ENCODE assay signal across 8 cellular contexts in the genomic region with DNA sequence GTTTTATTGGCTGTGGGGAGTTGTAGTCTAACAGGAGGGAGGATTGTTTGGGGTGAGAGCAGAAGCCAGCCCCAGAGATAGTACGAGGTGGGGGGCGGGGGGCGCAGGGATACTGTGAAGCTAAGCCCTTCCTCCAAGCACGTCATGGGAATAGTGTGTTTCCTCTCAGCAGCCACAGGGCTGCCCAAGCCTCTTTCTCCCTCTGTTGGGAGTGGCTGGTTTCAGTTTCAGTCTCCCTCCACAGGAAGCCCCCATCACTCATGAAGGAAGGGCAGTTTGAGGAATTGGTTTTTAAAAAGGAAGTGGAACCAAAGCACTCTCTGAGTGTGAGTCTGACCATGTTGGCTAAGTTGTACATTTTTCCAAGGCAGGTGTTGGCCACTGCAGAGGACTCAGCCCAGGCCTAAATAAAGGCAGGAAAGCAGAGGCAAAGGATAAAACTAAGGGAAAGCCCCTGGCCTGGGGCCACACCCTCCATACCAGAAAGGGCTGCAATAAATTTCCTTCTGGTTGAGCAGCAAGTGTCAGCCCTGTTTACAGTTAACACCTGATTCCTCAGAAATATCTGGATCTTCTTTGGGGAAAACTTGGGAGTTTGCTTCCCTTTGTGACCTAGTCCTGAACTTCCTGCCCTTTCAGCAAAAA. TPM values are rescaled to one million over a fixed set of nuclear protein-coding genes. Genes with fewer than 3 reads are reported as not detected.
DNase-seq lines count a peak whose midpoint lies in the region; ATAC-seq and TF ChIP-seq lines count a peak whose summit lies in the region.

No MANE protein-coding gene starts in this region.

- H3K36me3 ChIP-seq in right lobe of liver, result peaks cover 0 to 13% (median 2%) of the 10 kb centered on the region in 4 donors

- H3K27ac Mint-ChIP-seq in activated naive CD4-positive, alpha-beta T cell treated with anti-CD3 and anti-CD28 coated beads for 36 hours, result peak overlapping the region; percentile 63
- H3K27ac Mint-ChIP-seq in T-helper 17 cell (peak overlapping the region; percentile 93), chondrocyte (ENCODE audit: unreplicated experiment) (peak overlapping the region; percentile 94)

- no peak overlapping the region for H3K4me3 ChIP-seq in right lobe of liver

- no peaks in the 10 kb centered on the region for H3K27me3 ChIP-seq in right lobe of liver

- peak overlapping the region in 2 of 3 donors; percentile 84 to 98 for H3K27ac ChIP-seq in right lobe of liver

- TF ChIP-seq CTCF in chondrocyte (IDR thresholded peaks at IDR 0.05), result peak; percentile 61
- TF ChIP-seq CTCF in right lobe of liver (IDR thresholded peaks at IDR 0.05), result no peak

- H3K9me3 Mint-ChIP-seq in activated naive CD4-positive, alpha-beta T cell treated with anti-CD3 and anti-CD28 coated beads for 36 hours, result no peaks in the 10 kb centered on the region
- no peaks in the 10 kb centered on the region for H3K9me3 Mint-ChIP-seq in chondrocyte (ENCODE audit: low read depth)

- peak; percentile 52 for DNase-seq in activated naive CD4-positive, alpha-beta T cell treated with anti-CD3 and anti-CD28 coated beads for 36 hours
- no peak for DNase-seq in activated naive CD4-positive, alpha-beta T cell (lab: John Stamatoyannopoulos, UW)
- DNase-seq in T-helper 17 cell (no peak), chondrocyte (ENCODE audit: low spot score) (no peak), right lobe of liver (peak in 2 of 3 donors; percentile 63 to 66), NCI-H2029 treated with DMSO at 0.1 percent for 48 hours (lab: John Stamatoyannopoulos, UW) (no peak)
- peak; percentile 40 for DNase-seq in stimulated activated naive CD4-positive, alpha-beta T cell treated with Interleukin-2 at 50 U/mL for 16 hours (lab: John Stamatoyannopoulos, UW)

- intact Hi-C loops in activated naive CD4-positive, alpha-beta T cell treated with anti-CD3 and anti-CD28 coated beads for 36 hours (cut with micrococcal nuclease), result no loop called here
- intact Hi-C loops in right lobe of liver (cut with DNase I), result no loop called here

- peaks cover 21% of the 10 kb centered on the region for H3K36me3 Mint-ChIP-seq in activated naive CD4-positive, alpha-beta T cell treated with anti-CD3 and anti-CD28 coated beads for 36 hours (ENCODE audit: low read depth)
- no peaks in the 10 kb centered on the region for H3K36me3 Mint-ChIP-seq in T-helper 17 cell (ENCODE audit: low read depth)
- H3K36me3 Mint-ChIP-seq in chondrocyte (ENCODE audit: low read depth), result peaks cover 5% of the 10 kb centered on the region

- H3K4me1 Mint-ChIP-seq in activated naive CD4-positive, alpha-beta T cell treated with anti-CD3 and anti-CD28 coated beads for 36 hours (ENCODE audit: low read depth), result peaks cover 64% of the 10 kb centered on the region
- H3K4me1 Mint-ChIP-seq in T-helper 17 cell (peaks cover 55% of the 10 kb centered on the region), chondrocyte (ENCODE audit: low read depth) (peaks cover 47% of the 10 kb centered on the region)

- WGBS in right lobe of liver (ENCODE audit: insufficient coverage, low coverage, low lambda C conversion rate, missing lambda C conversion rate), result no CpG with 5 or more reads among the region's 4 CpGs

- peaks cover 0 to 35% (median 14%) of the 10 kb centered on the region in 4 donors for H3K4me1 ChIP-seq in right lobe of liver

- CTCF ChIA-PET in activated naive CD4-positive, alpha-beta T cell treated with anti-CD3 and anti-CD28 coated beads for 36 hours (lab: Charles Lee), result interaction anchor here (1.3 to 6.9 kb wide), 5 partner anchors 9 to 214 kb away, joined by 3 to 36 read pairs (median 8); a partner anchor contains a TSS

- no peak overlapping the region for H3K4me3 Mint-ChIP-seq in activated naive CD4-positive, alpha-beta T cell treated with anti-CD3 and anti-CD28 coated beads for 36 hours
- H3K4me3 Mint-ChIP-seq in T-helper 17 cell (peak overlapping the region; percentile 77), chondrocyte (ENCODE audit: unreplicated experiment) (no peak overlapping the region)

- no peaks in the 10 kb centered on the region for H3K27me3 Mint-ChIP-seq in activated naive CD4-positive, alpha-beta T cell treated with anti-CD3 and anti-CD28 coated beads for 36 hours (ENCODE audit: low read depth)
- H3K27me3 Mint-ChIP-seq in T-helper 17 cell, result no peaks in the 10 kb centered on the region
- H3K27me3 Mint-ChIP-seq in chondrocyte (ENCODE audit: low read depth), result no peaks in the 10 kb centered on the region

- H3K9me3 ChIP-seq in T-helper 17 cell (ENCODE audit: control insufficient read depth, low read length, poor library complexity, severe bottlenecking) (no peaks in the 10 kb centered on the region), right lobe of liver (no peaks in the 10 kb centered on the region)

- peak; percentile 40 for ATAC-seq in HG03460 (IDR thresholded peaks at IDR 0.05; ENCODE audit: unreplicated experiment)
- ATAC-seq in T-helper 17 cell, result peak; percentile 54
- peak; percentile 22 to 59 (median 34) for ATAC-seq in right lobe of liver

- TF ChIP-seq POLR2A in right lobe of liver (IDR thresholded peaks at IDR 0.05), result no peak

RNA-seq across cellular contexts. Expression of a gene that starts 3.2 kb away (rescaled TPM):
- 10 to 100 TPM; 10.9 to 13.2 TPM for total RNA-seq in activated naive CD4-positive, alpha-beta T cell treated with anti-CD3 and anti-CD28 coated beads for 36 hours
- 10 to 100 TPM in 1 of 2 donors, 1 to 10 TPM in 1; 8.8 to 17.6 TPM for total RNA-seq in T-helper 17 cell
- 31.5 to 37.3 TPM (median 36.7 TPM) in 3 replicates for total RNA-seq in chondrocyte
- 10 to 100 TPM; 11.0 to 28.8 (median 16.2) TPM for total RNA-seq in right lobe of liver

RNA-seq across cellular contexts. Expression of a gene that starts 3.2 kb away (rescaled TPM):
- total RNA-seq in activated naive CD4-positive, alpha-beta T cell treated with anti-CD3 and anti-CD28 coated beads for 36 hours, result 100 to 1,000 TPM; 253 to 254 TPM
- total RNA-seq in T-helper 17 cell, result 10 to 100 TPM; 44.9 to 55.8 TPM
- total RNA-seq in chondrocyte, result 102 to 119 TPM (median 109 TPM) in 3 replicates
- total RNA-seq in right lobe of liver, result 100 to 1,000 TPM in 2 of 6 experiments, 10 to 100 TPM in 4; 64.1 to 116 (median 84.4) TPM

RNA-seq across cellular contexts. Expression of a gene that starts 11.3 kb away (rescaled TPM):
- total RNA-seq in activated naive CD4-positive, alpha-beta T cell treated with anti-CD3 and anti-CD28 coated beads for 36 hours, result 10 to 100 TPM; 45.0 to 51.7 TPM
- total RNA-seq in T-helper 17 cell (10 to 100 TPM in 1 of 2 donors, 1 to 10 TPM in 1; 8.7 to 11.8 TPM), chondrocyte (6.5 to 9.4 TPM (median 8.4 TPM) in 3 replicates), right lobe of liver (1 to 10 TPM; 2.2 to 6.2 (median 4.9) TPM)

RNA-seq across cellular contexts. Expression of a gene that starts 51.1 kb away (rescaled TPM):
- total RNA-seq in activated naive CD4-positive, alpha-beta T cell treated with anti-CD3 and anti-CD28 coated beads for 36 hours, result 10 to 100 TPM; 82.2 to 83.9 TPM
- 10 to 100 TPM; 75.5 to 89.8 TPM for total RNA-seq in T-helper 17 cell
- total RNA-seq in chondrocyte, result 76.6 to 128 TPM (median 83.4 TPM) in 3 replicates
- total RNA-seq in right lobe of liver, result 100 to 1,000 TPM; 103 to 297 (median 160) TPM

RNA-seq across cellular contexts. Expression of a gene that starts 57.4 kb away (rescaled TPM):
- 10 to 100 TPM; 34.6 to 39.2 TPM for total RNA-seq in activated naive CD4-positive, alpha-beta T cell treated with anti-CD3 and anti-CD28 coated beads for 36 hours
- total RNA-seq in T-helper 17 cell, result 100 to 1,000 TPM in 1 of 2 donors, 10 to 100 TPM in 1; 76.7 to 110 TPM
- 6.8 to 11.6 TPM (median 10.1 TPM) in 3 replicates for total RNA-seq in chondrocyte
- 10 to 100 TPM; 29.2 to 43.1 (median 35.2) TPM for total RNA-seq in right lobe of liver

Comparison
In these comparisons a context has a peak if more than half of its experiments do, and no peak if none do; other contexts are left out.
1. DNase-seq: peak in activated naive CD4-positive, alpha-beta T cell treated with anti-CD3 and anti-CD28 coated beads for 36 hours (single experiment), right lobe of liver (2 of 3) and stimulated activated naive CD4-positive, alpha-beta T cell treated with Interleukin-2 at 50 U/mL for 16 hours (single experiment); none in activated naive CD4-positive, alpha-beta T cell (0 of 4), T-helper 17 cell (0 of 3), chondrocyte (single experiment) and NCI-H2029 treated with DMSO at 0.1 percent for 48 hours (single experiment).
2. Peak in every context shown above with its lines, with median percentiles within 50 percentile points of each other: H3K27ac Mint-ChIP-seq and ATAC-seq.